ENCODE assay signal across 32 cellular contexts in genomic region chr6:157788180-157788579, GRCh38. TPM values are rescaled to one million over a fixed set of nuclear protein-coding genes. Genes with fewer than 3 reads are reported as not detected.
DNase-seq lines count a peak whose midpoint lies in the region; ATAC-seq, FAIRE-seq and TF ChIP-seq lines count a peak whose summit lies in the region.
"Had no signal": no experiment of that assay in that cellular context is flagged by ENCODE, and none has a peak within 500 bp of the region (broad histone marks: within the 10 kb centered on the region; RNA-seq: fewer than 3 reads in every experiment).

No MANE protein-coding gene starts in this region.

- no peak for TF ChIP-seq POLR2A in HepG2 (IDR thresholded peaks at IDR 0.05; ENCODE audit: insufficient read depth in 1 of 2, low read depth in 2 of 2, low read length in 2 of 2)
- TF ChIP-seq POLR2A in right lobe of liver (IDR thresholded peaks at IDR 0.05) = no peak
- no peak for TF ChIP-seq POLR2A in K562 (conservative IDR thresholded peaks at IDR 0.05)

- H3K9me3 ChIP-seq in HepG2 (ENCODE audit: low read length) = no peaks in the 10 kb centered on the region
- H3K9me3 ChIP-seq in right lobe of liver = no peaks in the 10 kb centered on the region
- no peaks in the 10 kb centered on the region for H3K9me3 ChIP-seq in K562 (replicated peaks; ENCODE audit: control insufficient read depth, insufficient read depth, low read depth, low read length)
- H3K9me3 ChIP-seq in subcutaneous abdominal adipose tissue (ENCODE audit: control insufficient read depth in 5 of 5, low read length in 5 of 5) = peaks cover 0 to 2% (median 0%) of the 10 kb centered on the region in 5 donors
- H3K9me3 ChIP-seq: A549, BE2C, Caco-2 had no signal

- no peaks in the 10 kb centered on the region for H4K20me1 ChIP-seq in HepG2 (ENCODE audit: insufficient read depth, low read length)
- no peaks in the 10 kb centered on the region for H4K20me1 ChIP-seq in K562 (replicated peaks; ENCODE audit: control insufficient read depth, insufficient read depth, low read length)
- H4K20me1 ChIP-seq: BLaER1; BLaER1 treated with 17β-estradiol and CSF1 and Interleukin-3, amounts not matched to agents 10 nM and 100 nM had no signal

- intact Hi-C loops in HepG2 (cut with micrococcal nuclease; ENCODE audit: unreplicated experiment) = no loop called here
- intact Hi-C loops in right lobe of liver (cut with DNase I) = no loop called here
- intact Hi-C loops in K562 (cut with micrococcal nuclease) = no loop called here

- peaks cover 9% of the 10 kb centered on the region for H3K4me1 ChIP-seq in HepG2 (ENCODE audit: insufficient read depth, low read length)
- H3K4me1 ChIP-seq in right lobe of liver = peaks cover 0 to 17% (median 4%) of the 10 kb centered on the region in 4 donors
- peaks cover 4 to 7% of the 10 kb centered on the region in 2 experiments; a peak in 3 of 5 replicates for H3K4me1 ChIP-seq in K562 (replicated peaks in 1 of 2; ENCODE audit: control insufficient read depth in 2 of 2, insufficient read depth in 2 of 2, low read length in 2 of 2)
- H3K4me1 ChIP-seq in subcutaneous abdominal adipose tissue (ENCODE audit: control insufficient read depth in 5 of 5, insufficient read depth in 5 of 5, low read length in 5 of 5) = peaks cover 8 to 49% (median 29%) of the 10 kb centered on the region in 5 donors
- H3K4me1 ChIP-seq: BE2C, BLaER1 had no signal

- H3K4me3 ChIP-seq in HepG2 (replicated peaks in 1 of 3; ENCODE audit: insufficient read depth in 1 of 3, low read depth in 2 of 3, low read length in 3 of 3) = no peak overlapping the region
- H3K4me3 ChIP-seq in right lobe of liver = no peak overlapping the region
- H3K4me3 ChIP-seq in K562 = no peak overlapping the region
- H3K4me3 ChIP-seq in subcutaneous abdominal adipose tissue (ENCODE audit: low read depth in 1 of 5, low read length in 5 of 5) = no peak overlapping the region
- H3K4me3 ChIP-seq: A549; BLaER1; BLaER1 treated with 17β-estradiol and CSF1 and Interleukin-3, amounts not matched to agents 10 nM and 100 nM had no signal

- H3K4me2 ChIP-seq in HepG2 (ENCODE audit: low read depth, low read length) (no peak overlapping the region), K562 (ENCODE audit: insufficient read depth, low read length) (no peak overlapping the region)
- H3K4me2 ChIP-seq: BLaER1; BLaER1 treated with 17β-estradiol and CSF1 and Interleukin-3, amounts not matched to agents 10 nM and 100 nM had no signal

- 76% methylated on average over 1 of the region's 1 CpG for WGBS in HepG2 (ENCODE audit: low lambda C conversion rate)
- 94% methylated on average over 1 of the region's 1 CpG for WGBS in right lobe of liver (ENCODE audit: insufficient coverage, low coverage, low lambda C conversion rate, missing lambda C conversion rate)
- WGBS in K562 (ENCODE audit: insufficient coverage, low coverage, missing lambda C conversion rate) = 48% methylated on average over 1 of the region's 1 CpG

- H3K27ac ChIP-seq in HepG2 (ENCODE audit: extremely low read length, insufficient read depth, low read length) (no peak overlapping the region), right lobe of liver (no peak overlapping the region), K562 (ENCODE audit: extremely low read depth, low read depth, low read length) (no peak overlapping the region), subcutaneous abdominal adipose tissue (ENCODE audit: low read depth, low read length) (peak overlapping the region; percentile 69)
- H3K27ac ChIP-seq: 22Rv1; A549; BLaER1; BLaER1 treated with 17β-estradiol and CSF1 and Interleukin-3, amounts not matched to agents 10 nM and 100 nM; C4-2B had no signal

- TF ChIP-seq CTCF in HepG2 (CRISPR knock-in tag; IDR thresholded peaks at IDR 0.05) = no peak
- TF ChIP-seq CTCF in right lobe of liver (IDR thresholded peaks at IDR 0.05) = no peak
- TF ChIP-seq CTCF in K562 (IDR thresholded peaks at IDR 0.05 in 2 of 3, conservative IDR thresholded peaks at IDR 0.05 in 1 of 3; ENCODE audit: insufficient read depth in 2 of 3, low read depth in 1 of 3, low read length in 3 of 3) = no peak

- in situ Hi-C loops in HepG2 (cut with HindIII; ENCODE audit: extremely low pct_ligation_motif_present, low pct_unique_long_range_greater_than_20kb) (no loop called here), K562 (cut with MboI) (no loop called here)

- H3K36me3 ChIP-seq in HepG2 (replicated peaks in 1 of 2; ENCODE audit: control insufficient read depth in 1 of 2, insufficient read depth in 2 of 2, low read length in 2 of 2) (no peaks in the 10 kb centered on the region), right lobe of liver (no peaks in the 10 kb centered on the region), K562 (ENCODE audit: control insufficient read depth, insufficient read depth, low read length) (no peaks in the 10 kb centered on the region), subcutaneous abdominal adipose tissue (ENCODE audit: control insufficient read depth in 5 of 5, insufficient read depth in 5 of 5, low read length in 5 of 5) (no peaks in the 10 kb centered on the region)
- H3K36me3 ChIP-seq: BE2C; BLaER1; BLaER1 treated with 17β-estradiol and CSF1 and Interleukin-3, amounts not matched to agents 10 nM and 100 nM had no signal

- BruUV-seq in HepG2 (replicated peaks; lab: Mats Ljungman, UMichigan) = no TSS peak
- BruUV-seq in K562 (replicated peaks; lab: Mats Ljungman, UMichigan) = no TSS peak

- TF ChIP-seq EP300 in HepG2 (IDR thresholded peaks at IDR 0.05; ENCODE audit: low read depth in 2 of 2, low read length in 2 of 2) (no peak), HepG2 (CRISPR knock-in tag; IDR thresholded peaks at IDR 0.05; ENCODE audit: borderline replicate concordance) (no peak), K562 (IDR thresholded peaks at IDR 0.05; ENCODE audit: low read length) (no peak)

- CTCF ChIA-PET in HepG2 (lab: Yijun Ruan, JAX; ENCODE audit: low intra/inter-chr PET ratio, low total read pairs) = no interaction called here
- CTCF ChIA-PET in K562 (lab: Yijun Ruan, JAX; ENCODE audit: low intra/inter-chr PET ratio) = no interaction called here
- CTCF ChIA-PET in HEK293T (lab: Yijun Ruan, JAX) = interaction anchor here (0.6 kb wide), 1 partner anchor 1197 kb away, joined by 3 read pairs; no protein-coding TSS in a partner anchor

- ATAC-seq in HepG2 (no peak), right lobe of liver (no peak), K562 (no peak)
- ATAC-seq: A549; CD8-positive, alpha-beta T cell had no signal

- H2AFZ ChIP-seq in HepG2 (ENCODE audit: low read length) (no peak overlapping the region), K562 (ENCODE audit: low read depth, low read length) (no peak overlapping the region)

- H3K79me2 ChIP-seq in HepG2 (ENCODE audit: insufficient read depth, low read length) = no peaks in the 10 kb centered on the region
- H3K79me2 ChIP-seq in K562 (ENCODE audit: control insufficient read depth, insufficient read depth, low read length) = no peaks in the 10 kb centered on the region

- H3K27me3 ChIP-seq in HepG2 (ENCODE audit: control insufficient read depth in 1 of 2, insufficient read depth in 2 of 2, low read length in 2 of 2) = no peaks in the 10 kb centered on the region; a peak in 1 of 5 replicates
- no peaks in the 10 kb centered on the region for H3K27me3 ChIP-seq in right lobe of liver
- no peaks in the 10 kb centered on the region for H3K27me3 ChIP-seq in K562 (ENCODE audit: control insufficient read depth in 2 of 2, insufficient read depth in 2 of 2, low read length in 2 of 2)
- no peaks in the 10 kb centered on the region for H3K27me3 ChIP-seq in subcutaneous abdominal adipose tissue (ENCODE audit: control insufficient read depth in 5 of 5, insufficient read depth in 4 of 5, low read length in 5 of 5)
- H3K27me3 ChIP-seq: BE2C; BLaER1; BLaER1 treated with 17β-estradiol and CSF1 and Interleukin-3, amounts not matched to agents 10 nM and 100 nM had no signal

- POLR2A ChIA-PET in HepG2 (lab: Yijun Ruan, JAX) = no interaction called here
- POLR2A ChIA-PET in K562 (lab: Yijun Ruan, JAX) = interaction anchor here (0.9 to 1.3 kb wide), 3 partner anchors 10 to 16 kb away, joined by 3 read pairs; no protein-coding TSS in a partner anchor
- POLR2A ChIA-PET in HEK293T (lab: Yijun Ruan, JAX) = no interaction called here

- DNase-seq in HepG2 (ENCODE audit: low spot score) (no peak), right lobe of liver (no peak), K562 (ENCODE audit: extremely low read depth in 1 of 4, low spot score in 3 of 4) (no peak), NCI-H1417 treated with DMSO at 0.1 percent for 48 hours (lab: John Stamatoyannopoulos, UW) (no peak), HEK293T (ENCODE audit: extremely low spot score) (no peak)
- DNase-seq: 8988T; ACHN; AML-193; BE2C; C1 segment of cervical spinal cord; Caco-2; Calu3; CD4-positive, alpha-beta memory T cell; CD4-positive, alpha-beta T cell; CD4-positive, CD25-positive, alpha-beta regulatory T cell; CD8-positive, alpha-beta memory T cell; CD8-positive, alpha-beta T cell; COR-L47; DMS 273 treated with DMSO at 0.1 percent for 48 hours; DMS153; DMS53; DMS79; DMS79 treated with DMSO at 0.1 percent for 48 hours; DND-41; EL had no signal

- H3K9me1 ChIP-seq in K562 (ENCODE audit: control insufficient read depth, insufficient read depth, low read length) = no peaks in the 10 kb centered on the region

- peak; percentile 8 for FAIRE-seq in HepG2 (lab: Jason Lieb, UNC)
- no peak for FAIRE-seq in K562 (lab: Jason Lieb, UNC)
- FAIRE-seq: A549, D721Med had no signal

- no peak overlapping the region for H3K9ac ChIP-seq in HepG2 (ENCODE audit: insufficient read depth, low read depth, low read length)
- H3K9ac ChIP-seq in K562 (ENCODE audit: insufficient read depth in 1 of 2, low read depth in 2 of 2, low read length in 2 of 2) = no peak overlapping the region
- no peak overlapping the region for H3K9ac ChIP-seq in subcutaneous abdominal adipose tissue (ENCODE audit: low read length in 5 of 5)
- H3K9ac ChIP-seq: BLaER1; BLaER1 treated with 17β-estradiol and CSF1 and Interleukin-3, amounts not matched to agents 10 nM and 100 nM had no signal

- no peak for TF ChIP-seq RAD21 in HepG2 (CRISPR knock-in tag; IDR thresholded peaks at IDR 0.05)
- TF ChIP-seq RAD21 in K562 (CRISPR knock-in tag; conservative IDR thresholded peaks at IDR 0.05 in 1 of 2, IDR thresholded peaks at IDR 0.05 in 1 of 2) = no peak

RNA-seq across cellular contexts. Expression of gene SNX9, which starts 34.9 kb away (rescaled TPM):
- total RNA-seq in HepG2 (2016; rRNA removed; fragmentation: Illumina TruSeq; extraction: Trizol) (21.9 and 27.7 TPM in 2 replicates), right lobe of liver (10 to 100 TPM; 24.6 to 38.0 (median 29.3) TPM), K562 (2014; rRNA removed) (57.1 and 64.3 TPM in 2 replicates), K562 (2014; rRNA removed; fragmentation: Illumina TruSeq; extraction: Trizol) (52.8 and 59.8 TPM in 2 replicates), K562 (2015; rRNA removed; fragmentation: Illumina TruSeq; extraction: Trizol) (45.2 and 48.1 TPM in 2 replicates), K562 (2021) (66.8 and 72.2 TPM in 2 replicates)
- total RNA-seq in HepG2 (2016; cell fraction: cytosol; rRNA removed; fragmentation: Illumina TruSeq; extraction: Trizol; ENCODE audit: low read depth) = 3.3 and 3.5 TPM in 2 replicates
- 20.6 and 26.2 TPM in 2 replicates for total RNA-seq in HepG2 (2016; cell fraction: insoluble cytoplasmic fraction; rRNA removed; fragmentation: Illumina TruSeq; extraction: Trizol)
- 11.1 and 12.4 TPM in 2 replicates for total RNA-seq in HepG2 (2016; cell fraction: membrane; rRNA removed; fragmentation: Illumina TruSeq; extraction: Trizol)
- total RNA-seq in HepG2 (2016; cell fraction: nucleus; rRNA removed; fragmentation: Illumina TruSeq; extraction: Trizol) = 15.6 and 15.7 TPM in 2 replicates
- polyA plus RNA-seq in HepG2 (2011; rRNA removed) (35.2 and 36.0 TPM in 2 replicates), K562 (2011; rRNA removed) (63.6 and 80.2 TPM in 2 replicates), K562 (2014; fragmentation: Illumina TruSeq; extraction: Trizol) (79.5 and 81.7 TPM in 2 replicates), K562 (2014; fragmentation: Nextera tagmentation; extraction: Ambion mirVana) (1 to 10 TPM; 6.0 to 7.3 TPM), K562 (2014; rRNA removed) (61.3 and 70.0 TPM in 2 replicates)
- 25.8 and 32.1 TPM in 2 replicates for polyA plus RNA-seq in HepG2 (2011; cell fraction: cytosol; rRNA removed)
- polyA plus RNA-seq in HepG2 (2011; cell fraction: nucleus; rRNA removed) = 24.9 and 25.2 TPM in 2 replicates
- 29.4 and 32.2 TPM in 2 replicates for polyA plus RNA-seq in HepG2 (2012)
- 2.4 and 2.5 TPM in 2 replicates for polyA plus RNA-seq in HepG2 (2016; cell fraction: cytosol; fragmentation: Illumina TruSeq; extraction: Trizol; ENCODE audit: low read depth)
- 27.0 and 29.7 TPM in 2 replicates for polyA plus RNA-seq in HepG2 (2016; cell fraction: insoluble cytoplasmic fraction; fragmentation: Illumina TruSeq; extraction: Trizol; ENCODE audit: low read depth)
- polyA plus RNA-seq in HepG2 (2016; cell fraction: membrane; fragmentation: Illumina TruSeq; extraction: Trizol; ENCODE audit: low read depth) = 6.8 and 7.3 TPM in 2 replicates
- polyA plus RNA-seq in HepG2 (2016; cell fraction: nucleus; fragmentation: Illumina TruSeq; extraction: Trizol; ENCODE audit: insufficient read depth, low read depth) = 20.8 and 21.2 TPM in 2 replicates
- polyA minus RNA-seq in HepG2 (2011; rRNA and poly(A)+ RNA removed; ENCODE audit: low replicate concordance) = 17.0 and 19.8 TPM in 2 replicates
- 22.7 and 25.5 TPM in 2 replicates for polyA minus RNA-seq in HepG2 (2011; cell fraction: cytosol; rRNA and poly(A)+ RNA removed)
- polyA minus RNA-seq in HepG2 (2011; cell fraction: nucleus; rRNA and poly(A)+ RNA removed) = 26.1 and 28.5 TPM in 2 replicates
- 38.7 and 52.0 TPM in 2 replicates for total RNA-seq in K562 (2011; cell fraction: chromatin; rRNA removed; ENCODE audit: low replicate concordance)
- 23.3 and 24.7 TPM in 2 replicates for total RNA-seq in K562 (2011; cell fraction: nucleolus; rRNA removed)
- total RNA-seq in K562 (2011; cell fraction: nucleoplasm; rRNA removed) = 28.7 and 31.5 TPM in 2 replicates
- 35.7 and 42.0 TPM in 2 replicates for polyA plus RNA-seq in K562 (2011; cell fraction: cytosol; rRNA removed)
- 56.0 and 61.8 TPM in 2 replicates for polyA plus RNA-seq in K562 (2011; cell fraction: nucleus; rRNA removed)
- polyA plus RNA-seq in K562 (2012) = 38.3 and 43.4 TPM in 2 replicates
- 59.7 and 63.7 TPM in 2 replicates for polyA minus RNA-seq in K562 (2011; rRNA and poly(A)+ RNA removed)
- polyA minus RNA-seq in K562 (2011; cell fraction: cytosol; rRNA and poly(A)+ RNA removed) = 28.7 and 35.8 TPM in 2 replicates
- 21.7 and 34.3 TPM in 2 replicates for polyA minus RNA-seq in K562 (2011; cell fraction: nucleus; rRNA and poly(A)+ RNA removed)

Comparison
In these comparisons a context has a peak if more than half of its experiments do, and no peak if none do; other contexts are left out.
1. Of the 241 proteins assayed by ChIP-seq in both HepG2 and K562: peak only in HepG2: none; only in K562: MEIS2; in both: none; in neither: 239; mixed calls (peak in some experiments, not most) for 1.